ENCODE assay signal across 22 cellular contexts in genomic region chrX:14356401-14356800, GRCh38.
DNase-seq lines count a peak whose midpoint lies in the region; ATAC-seq and TF ChIP-seq lines count a peak whose summit lies in the region.
"Had no signal": no experiment of that assay in that cellular context is flagged by ENCODE, and none has a peak within 500 bp of the region (broad histone marks: within the 10 kb centered on the region; RNA-seq: fewer than 3 reads in every experiment).

No MANE protein-coding gene starts in this region.

- intact Hi-C loops in psoas muscle (cut with DNase I): no loop called here

- 70 to 94% (median 85%) methylated on average over 1 of the region's 1 CpG for WGBS in psoas muscle, 3 donors

- H3K27ac ChIP-seq in RWPE2 (ENCODE audit: poor library complexity, severe bottlenecking): peak overlapping the region; percentile 34
- no peak overlapping the region for H3K27ac ChIP-seq in psoas muscle
- H3K27ac ChIP-seq: transverse colon, WERI-Rb-1 had no signal

- H3K9me3 ChIP-seq in RWPE2 (ENCODE audit: severe bottlenecking) (no peaks in the 10 kb centered on the region), psoas muscle (peaks cover 5% of the 10 kb centered on the region)
- H3K9me3 ChIP-seq: transverse colon had no signal

- H3K4me3 ChIP-seq in RWPE2 (ENCODE audit: severe bottlenecking) (no peak overlapping the region), fibroblast of mammary gland (ENCODE audit: control insufficient read depth, low read depth, low read length) (no peak overlapping the region), psoas muscle (no peak overlapping the region)
- H3K4me3 ChIP-seq: GM12878, transverse colon had no signal

- TF ChIP-seq CTCF in RWPE2 (IDR thresholded peaks at IDR 0.05; ENCODE audit: poor library complexity, severe bottlenecking) (no peak), fibroblast of mammary gland (conservative IDR thresholded peaks at IDR 0.05; ENCODE audit: control insufficient read depth, insufficient read depth, low read depth, low read length) (no peak), psoas muscle (IDR thresholded peaks at IDR 0.05) (no peak)

- peak; percentile 68 for ATAC-seq in RWPE2 (ENCODE audit: low read depth)
- ATAC-seq in psoas muscle: no peak
- no peak for ATAC-seq in GM21526 (IDR thresholded peaks at IDR 0.05; ENCODE audit: low FRiP score, unreplicated experiment)
- ATAC-seq: activated CD8-positive, alpha-beta T cell treated with anti-CD3 and anti-CD28 coated beads, Interleukin-2, amount 10 ng/mL, durations not matched to agents 7 days and 5 days; activated naive CD4-positive, alpha-beta T cell treated with anti-CD3 and anti-CD28 coated beads, Interleukin-2, amount 50 U/mL, for 72 hours; activated T-cell treated with anti-CD3 and anti-CD28 coated beads, Interleukin-2, amount 50 U/mL, for 4 hours; GM12878; HepG2; right cardiac atrium had no signal

- H3K4me1 ChIP-seq in RWPE2 (ENCODE audit: insufficient read depth, poor library complexity, severe bottlenecking) (peaks cover 17% of the 10 kb centered on the region), psoas muscle (no peaks in the 10 kb centered on the region)
- H3K4me1 ChIP-seq: transverse colon had no signal

- H3K27me3 ChIP-seq in RWPE2 (ENCODE audit: insufficient read depth, poor library complexity, severe bottlenecking) (no peaks in the 10 kb centered on the region), psoas muscle (ENCODE audit: insufficient read depth in 3 of 3, low read length in 2 of 3) (no peaks in the 10 kb centered on the region)
- H3K27me3 ChIP-seq: transverse colon had no signal

- no peaks in the 10 kb centered on the region for H3K36me3 ChIP-seq in RWPE2 (ENCODE audit: low read depth)
- H3K36me3 ChIP-seq in psoas muscle (ENCODE audit: insufficient read depth in 1 of 2, low read depth in 1 of 2): no peaks in the 10 kb centered on the region
- H3K36me3 ChIP-seq: transverse colon, WERI-Rb-1 had no signal

- DNase-seq in EH (ENCODE audit: low read depth) (peak; percentile 84), RWPE2 (ENCODE audit: low spot score) (no peak), fibroblast of mammary gland (ENCODE audit: low read depth) (peak; percentile 88), renal cortical epithelial cell (ENCODE audit: low read depth) (peak; percentile 73), psoas muscle (no peak)
- DNase-seq in activated CD4-positive, alpha-beta T cell treated with anti-CD3 and anti-CD28 coated beads for 4 hours: no peak
- no peak for DNase-seq in activated T-cell treated with anti-CD3 and anti-CD28 coated beads, Interleukin-2, amount 50 U/mL, for 48 hours
- DNase-seq: activated CD8-positive, alpha-beta T cell treated with anti-CD3 and anti-CD28 coated beads, Interleukin-2, amount 10 ng/mL, durations not matched to agents 7 days and 5 days; activated T-cell treated with anti-CD3 and anti-CD28 coated beads, Interleukin-2, amount 50 U/mL, for 4 hours; HCEC 1CT; MM.1S; NCI-H146; OCI-M1; right cardiac atrium; stimulated activated naive B cell treated with anti-CD40 and anti-IgM and Interleukin-4, amounts not matched to agents 10 μg/mL and 1 μg/mL and 100 μg/mL, for 72 hours; T-helper 2 cell; transverse colon; WERI-Rb-1 had no signal

Comparison
In these comparisons a context has a peak if more than half of its experiments do, and no peak if none do; other contexts are left out.
1. DNase-seq: peak in EH (single experiment), fibroblast of mammary gland (single experiment) and renal cortical epithelial cell (single experiment); none in RWPE2 (single experiment), activated CD4-positive, alpha-beta T cell treated with anti-CD3 and anti-CD28 coated beads for 4 hours (0 of 2), psoas muscle (0 of 2) and activated T-cell treated with anti-CD3 and anti-CD28 coated beads, Interleukin-2, amount 50 U/mL, for 48 hours (0 of 2).